Comparison of ENCODE assay signal across 8 cellular contexts in the genomic region with DNA sequence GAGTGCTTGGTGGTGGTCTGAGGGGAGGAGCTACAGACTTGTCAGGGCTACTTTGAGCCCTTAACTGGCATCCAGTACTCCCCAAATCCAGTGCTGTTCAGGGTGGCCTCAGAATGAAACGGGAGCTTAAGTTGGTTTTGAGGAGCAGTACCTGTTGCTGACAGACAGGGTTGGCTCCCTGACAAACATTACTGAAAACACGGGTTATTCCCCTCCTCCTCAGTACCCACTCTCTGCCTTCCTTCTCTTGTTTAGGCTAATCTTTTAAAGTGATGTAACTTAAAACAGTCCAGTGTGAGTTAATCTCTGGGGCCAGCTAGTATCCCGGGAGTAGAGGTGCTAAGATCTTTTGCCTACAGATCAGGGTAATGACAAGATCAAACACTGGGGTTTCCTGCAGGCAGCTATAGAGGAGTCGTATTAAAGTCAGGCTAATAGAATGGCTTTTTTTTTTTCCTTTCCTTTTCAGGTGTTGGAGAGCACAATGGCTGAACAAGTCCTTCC. TPM values are rescaled to one million over a fixed set of nuclear protein-coding genes. Genes with fewer than 3 reads are reported as not detected.
DNase-seq lines count a peak whose midpoint lies in the region; ATAC-seq and TF ChIP-seq lines count a peak whose summit lies in the region.

No MANE protein-coding gene starts in this region.

- peak overlapping the region; percentile 95 for H3K9ac ChIP-seq in MM.1S (ENCODE audit: low read length)

- H3K79me2 ChIP-seq in MM.1S (ENCODE audit: low read length) (peaks cover 97% of the 10 kb centered on the region), osteoblast (ENCODE audit: insufficient read depth, low read length) (peaks cover 85% of the 10 kb centered on the region)

- TF ChIP-seq CTCF in MM.1S (IDR thresholded peaks at IDR 0.05; ENCODE audit: low read length), result peak; percentile 35
- TF ChIP-seq CTCF in MCF 10A (IDR thresholded peaks at IDR 0.05; ENCODE audit: unreplicated experiment), result peak; percentile 29
- no peak for TF ChIP-seq CTCF in osteoblast (IDR thresholded peaks at IDR 0.05; ENCODE audit: extremely low read depth, low read depth, low read length)
- TF ChIP-seq CTCF in glutamatergic neuron (IDR thresholded peaks at IDR 0.05; ENCODE audit: partially characterized antibody, unreplicated experiment), result no peak

- POLR2A ChIA-PET in MCF 10A (lab: Yijun Ruan, JAX), result interaction anchor here (0.7 to 10.3 kb wide), 30 partner anchors 8 to 1304 kb away, joined by 3 to 127 read pairs (median 4); no protein-coding TSS in a partner anchor

- BruUV-seq in MCF 10A (replicated peaks; lab: Mats Ljungman, UMichigan), result no TSS peak

- H3K4me3 ChIP-seq in MM.1S (ENCODE audit: low read length) (peak overlapping the region; percentile 88), osteoblast (ENCODE audit: insufficient read depth, low read length) (peak overlapping the region; percentile 81)

- CTCF ChIA-PET in MCF 10A (lab: Yijun Ruan, JAX), result interaction anchor here (0.6 to 7.3 kb wide), 18 partner anchors 10 to 806 kb away, joined by 3 to 112 read pairs (median 5); no protein-coding TSS in a partner anchor

- H3K4me1 Mint-ChIP-seq in MCF 10A (ENCODE audit: insufficient read depth, unreplicated experiment) (peaks cover 22% of the 10 kb centered on the region), glutamatergic neuron (ENCODE audit: low read depth, unreplicated experiment) (peaks cover 2% of the 10 kb centered on the region)

- ATAC-seq in left colon, result no peak

- H4K20me1 ChIP-seq in MM.1S (ENCODE audit: insufficient read depth, low read length), result peaks cover 19% of the 10 kb centered on the region
- H4K20me1 ChIP-seq in osteoblast (ENCODE audit: insufficient read depth, low read length), result peaks cover 3% of the 10 kb centered on the region

- no peaks in the 10 kb centered on the region for H3K9me2 ChIP-seq in MM.1S (replicated peaks; ENCODE audit: insufficient read depth, low read length)

- H2AFZ ChIP-seq in MM.1S (ENCODE audit: low read length), result no peak overlapping the region
- H2AFZ ChIP-seq in osteoblast (ENCODE audit: low read length), result no peak overlapping the region

- peak overlapping the region; percentile 93 for H3K27ac ChIP-seq in MM.1S (ENCODE audit: low read length)
- peak overlapping the region; percentile 29 for H3K27ac ChIP-seq in osteoblast (ENCODE audit: low read depth, low read length)

- H3K9me3 ChIP-seq in MM.1S (replicated peaks; ENCODE audit: insufficient read depth, low read length), result no peaks in the 10 kb centered on the region
- H3K9me3 ChIP-seq in osteoblast (ENCODE audit: low read depth, low read length), result no peaks in the 10 kb centered on the region

- H3K27me3 Mint-ChIP-seq in MCF 10A (ENCODE audit: insufficient read depth, unreplicated experiment) (no peaks in the 10 kb centered on the region), glutamatergic neuron (ENCODE audit: unreplicated experiment) (peaks cover 5% of the 10 kb centered on the region)

- H3K27ac Mint-ChIP-seq in MCF 10A (ENCODE audit: low read depth, unreplicated experiment), result peak overlapping the region; percentile 78
- H3K27ac Mint-ChIP-seq in glutamatergic neuron (ENCODE audit: unreplicated experiment), result no peak overlapping the region

- H3F3A ChIP-seq in MM.1S (ENCODE audit: insufficient read depth, low read length), result peaks cover 80% of the 10 kb centered on the region

- no peaks in the 10 kb centered on the region for H3K9me3 Mint-ChIP-seq in MCF 10A (ENCODE audit: unreplicated experiment)
- no peaks in the 10 kb centered on the region for H3K9me3 Mint-ChIP-seq in glutamatergic neuron (ENCODE audit: unreplicated experiment)

- H3K36me3 Mint-ChIP-seq in MCF 10A (ENCODE audit: insufficient read depth, unreplicated experiment), result peaks cover 72% of the 10 kb centered on the region
- no peaks in the 10 kb centered on the region for H3K36me3 Mint-ChIP-seq in glutamatergic neuron (ENCODE audit: unreplicated experiment)

- H3K4me1 ChIP-seq in MM.1S (ENCODE audit: low read length) (peaks cover 23% of the 10 kb centered on the region), osteoblast (ENCODE audit: insufficient read depth, low read length) (peaks cover 72% of the 10 kb centered on the region)

- H3K4me3 Mint-ChIP-seq in MCF 10A (ENCODE audit: unreplicated experiment) (peak overlapping the region; percentile 72), glutamatergic neuron (ENCODE audit: unreplicated experiment) (no peak overlapping the region)

- H3K4me2 ChIP-seq in MM.1S (ENCODE audit: low read depth, low read length), result peak overlapping the region; percentile 84
- H3K4me2 ChIP-seq in osteoblast (ENCODE audit: insufficient read depth, low read length), result peak overlapping the region; percentile 92

- intact Hi-C loops in MCF 10A (cut with micrococcal nuclease) (loop anchor here (5.0 kb wide), 1 partner anchor 237 kb away; a partner anchor contains a TSS), left colon (cut with DNase I, micrococcal nuclease) (loop anchor here in 1 of 2 donors (10.0 kb wide), 2 partner anchors 74 to 244 kb away; no protein-coding TSS in a partner anchor)

- H3K27me3 ChIP-seq in MM.1S (replicated peaks; ENCODE audit: insufficient read depth, low read length) (no peaks in the 10 kb centered on the region), osteoblast (ENCODE audit: insufficient read depth, low read length) (no peaks in the 10 kb centered on the region)

- peaks cover 42% of the 10 kb centered on the region for H3K36me3 ChIP-seq in MM.1S (replicated peaks; ENCODE audit: insufficient read depth, low read length)
- H3K36me3 ChIP-seq in osteoblast (ENCODE audit: insufficient read depth, low read length), result peaks cover 31% of the 10 kb centered on the region

- DNase-seq in stimulated activated CD4-positive, alpha-beta T cell treated with anti-CD3 and anti-CD28 coated beads, Interleukin-15, amount 100 ng/mL, for 24 hours, result peak; percentile 63
- no peak for DNase-seq in stimulated activated CD4-positive, alpha-beta T cell treated with anti-CD3 and anti-CD28 coated beads, Interleukin-2, amount 100 ng/mL, for 48 hours
- DNase-seq in MM.1S, result peak; percentile 72
- peak; percentile 70 for DNase-seq in MCF 10A (ENCODE audit: unreplicated experiment)
- no peak for DNase-seq in osteoblast (ENCODE audit: insufficient read length, low spot score, missing footprints)
- DNase-seq in left colon, result no peak
- DNase-seq in amniotic stem cell (lab: John Stamatoyannopoulos, UW), result no peak
- DNase-seq in glutamatergic neuron, result no peak

RNA-seq across cellular contexts. Expression of a gene that starts 3.7 kb away (rescaled TPM):
- total RNA-seq in MCF 10A (2022) (38.2 and 52.8 TPM in 2 replicates), osteoblast (8.5 and 10.5 TPM in 2 replicates), left colon (10 to 100 TPM; 36.1 to 45.7 TPM), glutamatergic neuron (ENCODE audit: unreplicated experiment) (2.2 TPM)

Comparison
In these comparisons a context has a peak if more than half of its experiments do, and no peak if none do; other contexts are left out.
1. DNase-seq: peak in stimulated activated CD4-positive, alpha-beta T cell treated with anti-CD3 and anti-CD28 coated beads, Interleukin-15, amount 100 ng/mL, for 24 hours (single experiment), MM.1S (single experiment) and MCF 10A (single experiment); none in stimulated activated CD4-positive, alpha-beta T cell treated with anti-CD3 and anti-CD28 coated beads, Interleukin-2, amount 100 ng/mL, for 48 hours (0 of 2), osteoblast (single experiment), left colon (0 of 2), amniotic stem cell (single experiment) and glutamatergic neuron (single experiment).
2. CTCF ChIP-seq: peak in MM.1S (single experiment) and MCF 10A (single experiment); none in osteoblast (single experiment) and glutamatergic neuron (single experiment).